In the genomic region with DNA sequence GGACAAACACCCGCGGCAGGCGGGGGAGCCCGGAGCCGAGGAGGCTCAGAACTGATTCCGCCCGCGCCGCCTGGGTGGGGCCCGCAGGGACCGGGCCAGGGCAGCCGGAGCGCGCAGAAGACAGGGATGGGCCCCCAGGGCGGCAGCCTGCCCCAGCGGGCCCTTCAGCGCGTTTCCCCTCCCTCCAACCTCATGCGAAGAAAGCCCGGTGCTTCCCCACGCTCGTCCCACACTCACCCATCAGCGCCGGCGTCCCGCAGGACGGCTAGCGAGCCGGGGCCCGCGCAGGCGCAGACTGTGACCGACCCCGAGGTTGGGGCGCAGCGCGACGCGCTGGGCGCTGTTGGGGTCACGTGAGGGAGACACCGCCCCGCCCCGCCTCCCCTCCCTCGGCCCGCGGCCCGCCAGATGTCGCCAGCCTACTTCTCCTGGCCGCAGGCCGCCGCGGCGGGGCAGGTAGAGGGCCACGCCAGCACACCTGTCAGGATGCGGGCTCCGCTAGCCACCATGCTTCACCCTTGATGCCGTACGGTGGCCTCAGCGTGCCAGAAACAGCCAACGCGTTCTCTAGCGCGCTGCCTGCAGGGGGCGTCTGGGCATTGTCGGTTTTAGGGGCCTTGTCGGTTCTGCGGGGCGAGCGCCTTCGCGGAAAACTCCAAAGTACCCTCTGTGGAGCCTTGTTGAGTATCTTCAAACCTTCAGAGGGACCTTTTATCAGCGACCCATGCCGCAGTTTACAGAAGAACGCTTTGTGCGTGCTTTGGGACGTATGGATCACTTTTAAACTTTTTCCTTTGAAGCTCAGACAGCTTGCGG, we compare ENCODE assay signal across 1 cellular context.
TF ChIP-seq lines count a peak whose summit lies in the region.

A gene with protein sequence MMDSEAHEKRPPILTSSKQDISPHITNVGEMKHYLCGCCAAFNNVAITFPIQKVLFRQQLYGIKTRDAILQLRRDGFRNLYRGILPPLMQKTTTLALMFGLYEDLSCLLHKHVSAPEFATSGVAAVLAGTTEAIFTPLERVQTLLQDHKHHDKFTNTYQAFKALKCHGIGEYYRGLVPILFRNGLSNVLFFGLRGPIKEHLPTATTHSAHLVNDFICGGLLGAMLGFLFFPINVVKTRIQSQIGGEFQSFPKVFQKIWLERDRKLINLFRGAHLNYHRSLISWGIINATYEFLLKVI (minus strand): TSS at position 297 of the 816 bp plus-strand sequence. CDS start 15,577 bp downstream, outside the sequence.

TF ChIP-seq in K562, 482 proteins besides CTCF, POLR2A, EP300 and RAD21 (continued from another document and continues in another):
- TF ChIP-seq ZNF77 (CRISPR knock-in tag; IDR thresholded peaks at IDR 0.05) (no peak; the same call in 1 of the 2 replicates), TCFL5 (CRISPR knock-in tag; conservative IDR thresholded peaks at IDR 0.05) (no peak), ZNF354B (CRISPR knock-in tag; IDR thresholded peaks at IDR 0.05) (no peak), TFAM (CRISPR knock-in tag; conservative IDR thresholded peaks at IDR 0.05) (no peak), ZBTB9 (CRISPR knock-in tag; IDR thresholded peaks at IDR 0.05) (peak; percentile 84), RBM25 (IDR thresholded peaks at IDR 0.05; ENCODE audit: low read depth, low read length, severe bottlenecking) (no peak), E2F6 (IDR thresholded peaks at IDR 0.05; ENCODE audit: borderline replicate concordance in 1 of 2, extremely low read depth in 1 of 2, insufficient read depth in 1 of 2, insufficient read length in 1 of 2, low read depth in 1 of 2, low read length in 1 of 2, poor library complexity in 1 of 2, severe bottlenecking in 1 of 2) (peak; percentile 62 to 83), JUND (IDR thresholded peaks at IDR 0.05; ENCODE audit: borderline replicate concordance, low read depth, low read length) (peak; percentile 75), JUND (tag; IDR thresholded peaks at IDR 0.05; ENCODE audit: borderline replicate concordance, low read depth, low read length) (peak; percentile 69; the same call in 1 of the 3 replicates), TCF15 (CRISPR knock-in tag; IDR thresholded peaks at IDR 0.05) (0 out of 2 replicates have a peak, but pooled peaks have one; percentile 52), NCOA4 (IDR thresholded peaks at IDR 0.05; ENCODE audit: partially characterized antibody) (no peak), SNAPC5 (CRISPR knock-in tag; IDR thresholded peaks at IDR 0.05) (no peak), ZNF766 (CRISPR knock-in tag; conservative IDR thresholded peaks at IDR 0.05) (no peak), SIN3A (IDR thresholded peaks at IDR 0.05; ENCODE audit: borderline replicate concordance in 2 of 2, control insufficient read depth in 1 of 2, low read depth in 2 of 2, low read length in 2 of 2) (peak; percentile 86 to 96), ZNF253 (CRISPR knock-in tag; conservative IDR thresholded peaks at IDR 0.05) (no peak), NCOA2 (IDR thresholded peaks at IDR 0.05; ENCODE audit: partially characterized antibody in 2 of 2) (no peak), ZNF318 (IDR thresholded peaks at IDR 0.05; ENCODE audit: borderline replicate concordance in 1 of 2, low read depth in 1 of 2) (no peak), CBX5 (IDR thresholded peaks at IDR 0.05; ENCODE audit: borderline replicate concordance, low read depth) (0 out of 2 replicates have a peak, but pooled peaks have one; percentile 75), TRIM28 (IDR thresholded peaks at IDR 0.05) (peak; percentile 55; the same call in 1 of the 2 replicates), ZNF79 (CRISPR knock-in tag; IDR thresholded peaks at IDR 0.05; ENCODE audit: low read depth) (no peak)
- TF ChIP-seq, protein P1, sequence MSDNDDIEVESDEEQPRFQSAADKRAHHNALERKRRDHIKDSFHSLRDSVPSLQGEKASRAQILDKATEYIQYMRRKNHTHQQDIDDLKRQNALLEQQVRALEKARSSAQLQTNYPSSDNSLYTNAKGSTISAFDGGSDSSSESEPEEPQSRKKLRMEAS (CRISPR knock-in tag; IDR thresholded peaks at IDR 0.05) = peak; percentile 93
- TF ChIP-seq, protein P2, sequence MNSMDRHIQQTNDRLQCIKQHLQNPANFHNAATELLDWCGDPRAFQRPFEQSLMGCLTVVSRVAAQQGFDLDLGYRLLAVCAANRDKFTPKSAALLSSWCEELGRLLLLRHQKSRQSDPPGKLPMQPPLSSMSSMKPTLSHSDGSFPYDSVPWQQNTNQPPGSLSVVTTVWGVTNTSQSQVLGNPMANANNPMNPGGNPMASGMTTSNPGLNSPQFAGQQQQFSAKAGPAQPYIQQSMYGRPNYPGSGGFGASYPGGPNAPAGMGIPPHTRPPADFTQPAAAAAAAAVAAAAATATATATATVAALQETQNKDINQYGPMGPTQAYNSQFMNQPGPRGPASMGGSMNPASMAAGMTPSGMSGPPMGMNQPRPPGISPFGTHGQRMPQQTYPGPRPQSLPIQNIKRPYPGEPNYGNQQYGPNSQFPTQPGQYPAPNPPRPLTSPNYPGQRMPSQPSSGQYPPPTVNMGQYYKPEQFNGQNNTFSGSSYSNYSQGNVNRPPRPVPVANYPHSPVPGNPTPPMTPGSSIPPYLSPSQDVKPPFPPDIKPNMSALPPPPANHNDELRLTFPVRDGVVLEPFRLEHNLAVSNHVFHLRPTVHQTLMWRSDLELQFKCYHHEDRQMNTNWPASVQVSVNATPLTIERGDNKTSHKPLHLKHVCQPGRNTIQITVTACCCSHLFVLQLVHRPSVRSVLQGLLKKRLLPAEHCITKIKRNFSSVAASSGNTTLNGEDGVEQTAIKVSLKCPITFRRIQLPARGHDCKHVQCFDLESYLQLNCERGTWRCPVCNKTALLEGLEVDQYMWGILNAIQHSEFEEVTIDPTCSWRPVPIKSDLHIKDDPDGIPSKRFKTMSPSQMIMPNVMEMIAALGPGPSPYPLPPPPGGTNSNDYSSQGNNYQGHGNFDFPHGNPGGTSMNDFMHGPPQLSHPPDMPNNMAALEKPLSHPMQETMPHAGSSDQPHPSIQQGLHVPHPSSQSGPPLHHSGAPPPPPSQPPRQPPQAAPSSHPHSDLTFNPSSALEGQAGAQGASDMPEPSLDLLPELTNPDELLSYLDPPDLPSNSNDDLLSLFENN (IDR thresholded peaks at IDR 0.05; ENCODE audit: low read depth in 2 of 2, low read length in 2 of 2) = 0 out of 4 replicates have a peak, but pooled peaks of 1 of the 2 experiments have one; percentile 54
- TF ChIP-seq, protein P3, sequence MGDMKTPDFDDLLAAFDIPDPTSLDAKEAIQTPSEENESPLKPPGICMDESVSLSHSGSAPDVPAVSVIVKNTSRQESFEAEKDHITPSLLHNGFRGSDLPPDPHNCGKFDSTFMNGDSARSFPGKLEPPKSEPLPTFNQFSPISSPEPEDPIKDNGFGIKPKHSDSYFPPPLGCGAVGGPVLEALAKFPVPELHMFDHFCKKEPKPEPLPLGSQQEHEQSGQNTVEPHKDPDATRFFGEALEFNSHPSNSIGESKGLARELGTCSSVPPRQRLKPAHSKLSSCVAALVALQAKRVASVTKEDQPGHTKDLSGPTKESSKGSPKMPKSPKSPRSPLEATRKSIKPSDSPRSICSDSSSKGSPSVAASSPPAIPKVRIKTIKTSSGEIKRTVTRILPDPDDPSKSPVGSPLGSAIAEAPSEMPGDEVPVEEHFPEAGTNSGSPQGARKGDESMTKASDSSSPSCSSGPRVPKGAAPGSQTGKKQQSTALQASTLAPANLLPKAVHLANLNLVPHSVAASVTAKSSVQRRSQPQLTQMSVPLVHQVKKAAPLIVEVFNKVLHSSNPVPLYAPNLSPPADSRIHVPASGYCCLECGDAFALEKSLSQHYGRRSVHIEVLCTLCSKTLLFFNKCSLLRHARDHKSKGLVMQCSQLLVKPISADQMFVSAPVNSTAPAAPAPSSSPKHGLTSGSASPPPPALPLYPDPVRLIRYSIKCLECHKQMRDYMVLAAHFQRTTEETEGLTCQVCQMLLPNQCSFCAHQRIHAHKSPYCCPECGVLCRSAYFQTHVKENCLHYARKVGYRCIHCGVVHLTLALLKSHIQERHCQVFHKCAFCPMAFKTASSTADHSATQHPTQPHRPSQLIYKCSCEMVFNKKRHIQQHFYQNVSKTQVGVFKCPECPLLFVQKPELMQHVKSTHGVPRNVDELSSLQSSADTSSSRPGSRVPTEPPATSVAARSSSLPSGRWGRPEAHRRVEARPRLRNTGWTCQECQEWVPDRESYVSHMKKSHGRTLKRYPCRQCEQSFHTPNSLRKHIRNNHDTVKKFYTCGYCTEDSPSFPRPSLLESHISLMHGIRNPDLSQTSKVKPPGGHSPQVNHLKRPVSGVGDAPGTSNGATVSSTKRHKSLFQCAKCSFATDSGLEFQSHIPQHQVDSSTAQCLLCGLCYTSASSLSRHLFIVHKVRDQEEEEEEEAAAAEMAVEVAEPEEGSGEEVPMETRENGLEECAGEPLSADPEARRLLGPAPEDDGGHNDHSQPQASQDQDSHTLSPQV (IDR thresholded peaks at IDR 0.05) = peak; percentile 88
